In genomic region chr17:19145471-19145870, GRCh38 we compare ENCODE assay signal across 1 cellular context. TPM values are rescaled to one million over a fixed set of nuclear protein-coding genes. Genes with fewer than 3 reads are reported as not detected.
"Had no signal": no experiment of that assay in that cellular context is flagged by ENCODE, and none has a peak within 500 bp of the region (broad histone marks: within the 10 kb centered on the region; RNA-seq: fewer than 3 reads in every experiment).

No MANE protein-coding gene starts in this region.

RNA-seq across cellular contexts. Expression of gene GRAPL, which starts 18.1 kb away (rescaled TPM):
- total RNA-seq: vagina had no signal
